In the genomic region with DNA sequence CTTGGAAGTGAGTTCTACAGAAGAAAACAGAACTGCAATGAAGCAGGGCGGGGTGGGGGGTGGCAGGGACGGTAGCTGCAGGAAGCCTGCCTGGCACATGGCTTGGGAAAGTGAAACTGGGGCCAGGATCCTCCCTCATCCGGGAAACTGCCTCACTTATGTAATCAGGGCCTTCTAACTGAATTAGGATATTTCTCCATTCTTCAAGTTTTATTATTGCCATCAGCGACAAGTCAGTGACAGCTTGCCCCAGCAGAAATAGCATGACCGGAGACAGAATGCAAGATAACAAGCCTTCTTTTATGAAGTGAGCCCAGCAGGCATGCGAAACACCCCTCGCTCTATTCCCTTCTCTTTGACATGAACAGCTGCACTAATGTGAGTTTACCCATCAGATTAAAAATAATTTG, we compare ENCODE assay signal across 2 cellular contexts.
TF ChIP-seq lines count a peak whose summit lies in the region.

No MANE protein-coding gene starts in this region.

TF ChIP-seq in GM23338, 12 proteins besides CTCF, POLR2A, EP300 and RAD21 (continued from another document and continues in another):
- TF ChIP-seq, protein P1, sequence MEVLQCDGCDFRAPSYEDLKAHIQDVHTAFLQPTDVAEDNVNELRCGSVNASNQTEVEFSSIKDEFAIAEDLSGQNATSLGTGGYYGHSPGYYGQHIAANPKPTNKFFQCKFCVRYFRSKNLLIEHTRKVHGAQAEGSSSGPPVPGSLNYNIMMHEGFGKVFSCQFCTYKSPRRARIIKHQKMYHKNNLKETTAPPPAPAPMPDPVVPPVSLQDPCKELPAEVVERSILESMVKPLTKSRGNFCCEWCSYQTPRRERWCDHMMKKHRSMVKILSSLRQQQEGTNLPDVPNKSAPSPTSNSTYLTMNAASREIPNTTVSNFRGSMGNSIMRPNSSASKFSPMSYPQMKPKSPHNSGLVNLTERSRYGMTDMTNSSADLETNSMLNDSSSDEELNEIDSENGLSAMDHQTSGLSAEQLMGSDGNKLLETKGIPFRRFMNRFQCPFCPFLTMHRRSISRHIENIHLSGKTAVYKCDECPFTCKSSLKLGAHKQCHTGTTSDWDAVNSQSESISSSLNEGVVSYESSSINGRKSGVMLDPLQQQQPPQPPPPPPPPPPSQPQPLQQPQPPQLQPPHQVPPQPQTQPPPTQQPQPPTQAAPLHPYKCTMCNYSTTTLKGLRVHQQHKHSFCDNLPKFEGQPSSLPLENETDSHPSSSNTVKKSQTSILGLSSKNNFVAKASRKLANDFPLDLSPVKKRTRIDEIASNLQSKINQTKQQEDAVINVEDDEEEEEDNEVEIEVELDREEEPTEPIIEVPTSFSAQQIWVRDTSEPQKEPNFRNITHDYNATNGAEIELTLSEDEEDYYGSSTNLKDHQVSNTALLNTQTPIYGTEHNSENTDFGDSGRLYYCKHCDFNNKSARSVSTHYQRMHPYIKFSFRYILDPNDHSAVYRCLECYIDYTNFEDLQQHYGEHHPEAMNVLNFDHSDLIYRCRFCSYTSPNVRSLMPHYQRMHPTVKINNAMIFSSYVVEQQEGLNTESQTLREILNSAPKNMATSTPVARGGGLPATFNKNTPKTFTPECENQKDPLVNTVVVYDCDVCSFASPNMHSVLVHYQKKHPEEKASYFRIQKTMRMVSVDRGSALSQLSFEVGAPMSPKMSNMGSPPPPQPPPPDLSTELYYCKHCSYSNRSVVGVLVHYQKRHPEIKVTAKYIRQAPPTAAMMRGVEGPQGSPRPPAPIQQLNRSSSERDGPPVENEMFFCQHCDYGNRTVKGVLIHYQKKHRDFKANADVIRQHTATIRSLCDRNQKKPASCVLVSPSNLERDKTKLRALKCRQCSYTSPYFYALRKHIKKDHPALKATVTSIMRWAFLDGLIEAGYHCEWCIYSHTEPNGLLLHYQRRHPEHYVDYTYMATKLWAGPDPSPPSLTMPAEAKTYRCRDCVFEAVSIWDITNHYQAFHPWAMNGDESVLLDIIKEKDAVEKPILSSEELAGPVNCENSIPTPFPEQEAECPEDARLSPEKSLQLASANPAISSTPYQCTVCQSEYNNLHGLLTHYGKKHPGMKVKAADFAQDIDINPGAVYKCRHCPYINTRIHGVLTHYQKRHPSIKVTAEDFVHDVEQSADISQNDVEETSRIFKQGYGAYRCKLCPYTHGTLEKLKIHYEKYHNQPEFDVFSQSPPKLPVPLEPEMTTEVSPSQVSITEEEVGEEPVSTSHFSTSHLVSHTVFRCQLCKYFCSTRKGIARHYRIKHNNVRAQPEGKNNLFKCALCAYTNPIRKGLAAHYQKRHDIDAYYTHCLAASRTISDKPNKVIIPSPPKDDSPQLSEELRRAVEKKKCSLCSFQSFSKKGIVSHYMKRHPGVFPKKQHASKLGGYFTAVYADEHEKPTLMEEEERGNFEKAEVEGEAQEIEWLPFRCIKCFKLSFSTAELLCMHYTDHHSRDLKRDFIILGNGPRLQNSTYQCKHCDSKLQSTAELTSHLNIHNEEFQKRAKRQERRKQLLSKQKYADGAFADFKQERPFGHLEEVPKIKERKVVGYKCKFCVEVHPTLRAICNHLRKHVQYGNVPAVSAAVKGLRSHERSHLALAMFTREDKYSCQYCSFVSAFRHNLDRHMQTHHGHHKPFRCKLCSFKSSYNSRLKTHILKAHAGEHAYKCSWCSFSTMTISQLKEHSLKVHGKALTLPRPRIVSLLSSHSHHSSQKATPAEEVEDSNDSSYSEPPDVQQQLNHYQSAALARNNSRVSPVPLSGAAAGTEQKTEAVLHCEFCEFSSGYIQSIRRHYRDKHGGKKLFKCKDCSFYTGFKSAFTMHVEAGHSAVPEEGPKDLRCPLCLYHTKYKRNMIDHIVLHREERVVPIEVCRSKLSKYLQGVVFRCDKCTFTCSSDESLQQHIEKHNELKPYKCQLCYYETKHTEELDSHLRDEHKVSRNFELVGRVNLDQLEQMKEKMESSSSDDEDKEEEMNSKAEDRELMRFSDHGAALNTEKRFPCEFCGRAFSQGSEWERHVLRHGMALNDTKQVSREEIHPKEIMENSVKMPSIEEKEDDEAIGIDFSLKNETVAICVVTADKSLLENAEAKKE (CRISPR knock-in tag; IDR thresholded peaks at IDR 0.05): no peak
- no peak for TF ChIP-seq STAT1 (IDR thresholded peaks at IDR 0.05; ENCODE audit: unreplicated experiment)
- no peak for TF ChIP-seq EZH2 (IDR thresholded peaks at IDR 0.05; ENCODE audit: low read depth, unreplicated experiment)
- TF ChIP-seq, protein P2, sequence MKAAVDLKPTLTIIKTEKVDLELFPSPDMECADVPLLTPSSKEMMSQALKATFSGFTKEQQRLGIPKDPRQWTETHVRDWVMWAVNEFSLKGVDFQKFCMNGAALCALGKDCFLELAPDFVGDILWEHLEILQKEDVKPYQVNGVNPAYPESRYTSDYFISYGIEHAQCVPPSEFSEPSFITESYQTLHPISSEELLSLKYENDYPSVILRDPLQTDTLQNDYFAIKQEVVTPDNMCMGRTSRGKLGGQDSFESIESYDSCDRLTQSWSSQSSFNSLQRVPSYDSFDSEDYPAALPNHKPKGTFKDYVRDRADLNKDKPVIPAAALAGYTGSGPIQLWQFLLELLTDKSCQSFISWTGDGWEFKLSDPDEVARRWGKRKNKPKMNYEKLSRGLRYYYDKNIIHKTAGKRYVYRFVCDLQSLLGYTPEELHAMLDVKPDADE (IDR thresholded peaks at IDR 0.05): no peak
- no peak for TF ChIP-seq NANOG (IDR thresholded peaks at IDR 0.05; ENCODE audit: borderline replicate concordance)
- TF ChIP-seq JUNB (IDR thresholded peaks at IDR 0.05; ENCODE audit: unreplicated experiment): no peak
- no peak for TF ChIP-seq CREB1 (CRISPR knock-in tag; IDR thresholded peaks at IDR 0.05; ENCODE audit: low read depth)
- no peak for TF ChIP-seq ZNF114 (CRISPR knock-in tag; IDR thresholded peaks at IDR 0.05)
- TF ChIP-seq POLR2AphosphoS5 (IDR thresholded peaks at IDR 0.05; ENCODE audit: low read depth): no peak
- TF ChIP-seq ZNF331 (CRISPR knock-in tag; IDR thresholded peaks at IDR 0.05; ENCODE audit: low read depth): no peak

TF ChIP-seq in SK-N-SH treated with all-trans-retinoic acid at 6 μM for 48 hours, 23 proteins besides CTCF, POLR2A, EP300 and RAD21 (continued from another document):
- no peak for TF ChIP-seq RARB (CRISPR knock-in tag; IDR thresholded peaks at IDR 0.05)
- no peak for TF ChIP-seq ZNF565 (CRISPR knock-in tag; conservative IDR thresholded peaks at IDR 0.05; ENCODE audit: low read depth)
- TF ChIP-seq, protein P3, sequence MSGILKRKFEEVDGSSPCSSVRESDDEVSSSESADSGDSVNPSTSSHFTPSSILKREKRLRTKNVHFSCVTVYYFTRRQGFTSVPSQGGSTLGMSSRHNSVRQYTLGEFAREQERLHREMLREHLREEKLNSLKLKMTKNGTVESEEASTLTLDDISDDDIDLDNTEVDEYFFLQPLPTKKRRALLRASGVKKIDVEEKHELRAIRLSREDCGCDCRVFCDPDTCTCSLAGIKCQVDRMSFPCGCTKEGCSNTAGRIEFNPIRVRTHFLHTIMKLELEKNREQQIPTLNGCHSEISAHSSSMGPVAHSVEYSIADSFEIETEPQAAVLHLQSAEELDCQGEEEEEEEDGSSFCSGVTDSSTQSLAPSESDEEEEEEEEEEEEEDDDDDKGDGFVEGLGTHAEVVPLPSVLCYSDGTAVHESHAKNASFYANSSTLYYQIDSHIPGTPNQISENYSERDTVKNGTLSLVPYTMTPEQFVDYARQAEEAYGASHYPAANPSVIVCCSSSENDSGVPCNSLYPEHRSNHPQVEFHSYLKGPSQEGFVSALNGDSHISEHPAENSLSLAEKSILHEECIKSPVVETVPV (CRISPR knock-in tag; IDR thresholded peaks at IDR 0.05): 0 out of 2 replicates have a peak, but pooled peaks have one; percentile 28
